33 cellular contexts compared by ENCODE assay signal in the genomic region with DNA sequence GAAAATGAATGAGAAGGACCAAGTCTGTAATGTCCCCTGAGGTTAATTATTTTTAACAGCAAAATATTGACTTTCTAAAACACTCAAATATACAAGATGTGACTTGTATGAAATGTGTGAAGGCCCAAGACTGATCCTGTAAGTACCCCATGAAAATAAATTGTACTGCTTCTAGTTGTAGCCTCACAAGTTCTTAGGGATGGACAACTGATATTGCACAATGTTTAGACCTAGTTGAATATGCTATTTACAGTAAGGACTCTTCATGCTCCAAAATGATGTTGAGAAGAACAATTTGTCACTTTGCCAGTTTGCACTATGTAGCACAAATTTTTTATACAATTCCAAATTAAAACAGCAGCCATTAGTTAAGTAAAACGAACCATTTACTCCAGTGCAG.
DNase-seq lines count a peak whose midpoint lies in the region; ATAC-seq, FAIRE-seq and TF ChIP-seq lines count a peak whose summit lies in the region.
"Had no signal": no experiment of that assay in that cellular context is flagged by ENCODE, and none has a peak within 500 bp of the region (broad histone marks: within the 10 kb centered on the region; RNA-seq: fewer than 3 reads in every experiment).

No MANE protein-coding gene starts in this region.

- no peaks in the 10 kb centered on the region for H3K79me1 ChIP-seq in IMR-90 (ENCODE audit: low read depth in 1 of 2, low read length in 2 of 2)

- no peak overlapping the region for H2BK20ac ChIP-seq in IMR-90 (ENCODE audit: low read depth, low read length)

- TF ChIP-seq RAD21 in HepG2 (CRISPR knock-in tag; IDR thresholded peaks at IDR 0.05) = no peak
- no peak for TF ChIP-seq RAD21 in IMR-90 (IDR thresholded peaks at IDR 0.05; ENCODE audit: low read length)
- no peak for TF ChIP-seq RAD21 in K562 (CRISPR knock-in tag; conservative IDR thresholded peaks at IDR 0.05 in 1 of 2, IDR thresholded peaks at IDR 0.05 in 1 of 2)

- no peak overlapping the region for H3K9ac ChIP-seq in HepG2 (ENCODE audit: insufficient read depth, low read depth, low read length)
- H3K9ac ChIP-seq in IMR-90 (ENCODE audit: low read depth, low read length) = no peak overlapping the region
- H3K9ac ChIP-seq in K562 (ENCODE audit: insufficient read depth in 1 of 2, low read depth in 2 of 2, low read length in 2 of 2) = no peak overlapping the region
- H3K9ac ChIP-seq: BLaER1; BLaER1 treated with 17β-estradiol and CSF1 and Interleukin-3, amounts not matched to agents 10 nM and 100 nM had no signal

- POLR2A ChIA-PET in HepG2 (lab: Yijun Ruan, JAX) (no interaction called here), IMR-90 (lab: Charles Lee; ENCODE audit: unreplicated experiment) (no interaction called here), K562 (lab: Yijun Ruan, JAX) (no interaction called here)

- no peaks in the 10 kb centered on the region for H3K4me1 ChIP-seq in HepG2 (ENCODE audit: insufficient read depth, low read length)
- H3K4me1 ChIP-seq in right lobe of liver = no peaks in the 10 kb centered on the region
- H3K4me1 ChIP-seq in IMR-90 (ENCODE audit: control insufficient read depth, insufficient read depth, low read length) = no peaks in the 10 kb centered on the region
- no peaks in the 10 kb centered on the region for H3K4me1 ChIP-seq in K562 (replicated peaks in 1 of 2; ENCODE audit: control insufficient read depth in 2 of 2, insufficient read depth in 2 of 2, low read length in 2 of 2)
- H3K4me1 ChIP-seq: A549, BE2C, Caco-2 had no signal

- no peak overlapping the region for H2BK15ac ChIP-seq in IMR-90 (ENCODE audit: low read depth, low read length)

- no peak overlapping the region for H3K14ac ChIP-seq in IMR-90 (replicated peaks; ENCODE audit: low read depth, low read length)

- H2BK120ac ChIP-seq in IMR-90 (ENCODE audit: low read depth, low read length) = no peak overlapping the region

- in situ Hi-C loops in HepG2 (cut with HindIII; ENCODE audit: extremely low pct_ligation_motif_present, low pct_unique_long_range_greater_than_20kb) = no loop called here
- in situ Hi-C loops in IMR-90 (cut with MboI; ENCODE audit: low sequenced_read_pairs) = no loop called here
- in situ Hi-C loops in K562 (cut with MboI) = no loop called here

- H4K5ac ChIP-seq in IMR-90 (ENCODE audit: low read depth, low read length) = no peak overlapping the region

- H2AK5ac ChIP-seq in IMR-90 (ENCODE audit: low read depth, low read length) = no peak overlapping the region

- no peak overlapping the region for H3K4me2 ChIP-seq in HepG2 (ENCODE audit: low read depth, low read length)
- no peak overlapping the region for H3K4me2 ChIP-seq in IMR-90 (ENCODE audit: low read depth, low read length)
- H3K4me2 ChIP-seq in K562 (ENCODE audit: insufficient read depth, low read length) = no peak overlapping the region
- H3K4me2 ChIP-seq: A549; BLaER1; BLaER1 treated with 17β-estradiol and CSF1 and Interleukin-3, amounts not matched to agents 10 nM and 100 nM had no signal

- H3K9me3 ChIP-seq in HepG2 (ENCODE audit: low read length) = peaks cover 13% of the 10 kb centered on the region; the same call in 1 of the 2 replicates
- no peaks in the 10 kb centered on the region for H3K9me3 ChIP-seq in right lobe of liver
- H3K9me3 ChIP-seq in IMR-90 (ENCODE audit: control insufficient read depth, insufficient read depth, low read length) = no peaks in the 10 kb centered on the region
- no peaks in the 10 kb centered on the region for H3K9me3 ChIP-seq in K562 (replicated peaks; ENCODE audit: control insufficient read depth, insufficient read depth, low read depth, low read length)
- H3K9me3 ChIP-seq: BE2C, Caco-2 had no signal

- H4K91ac ChIP-seq in IMR-90 (ENCODE audit: insufficient read depth, low read depth, low read length) = no peak overlapping the region

- H3K79me2 ChIP-seq in HepG2 (ENCODE audit: insufficient read depth, low read length) = no peaks in the 10 kb centered on the region
- no peaks in the 10 kb centered on the region for H3K79me2 ChIP-seq in K562 (ENCODE audit: control insufficient read depth, insufficient read depth, low read length)

- H2BK5ac ChIP-seq in IMR-90 (ENCODE audit: low read depth, low read length, poor library complexity, severe bottlenecking) = no peak overlapping the region

- H3K9me1 ChIP-seq in IMR-90 (ENCODE audit: insufficient read depth, low read length) (no peaks in the 10 kb centered on the region), K562 (ENCODE audit: control insufficient read depth, insufficient read depth, low read length) (no peaks in the 10 kb centered on the region)

- H3K4ac ChIP-seq in IMR-90 (ENCODE audit: low read depth, low read length) = no peak overlapping the region

- ATAC-seq in HepG2 = no peak
- ATAC-seq in right lobe of liver = no peak
- no peak for ATAC-seq in IMR-90 (ENCODE audit: low read depth)
- ATAC-seq in K562 = no peak
- ATAC-seq in GM18861 (IDR thresholded peaks at IDR 0.05; ENCODE audit: unreplicated experiment) = no peak
- ATAC-seq: A549; CD8-positive, alpha-beta T cell had no signal

- no peak for TF ChIP-seq CTCF in HepG2 (CRISPR knock-in tag; IDR thresholded peaks at IDR 0.05)
- TF ChIP-seq CTCF in right lobe of liver (IDR thresholded peaks at IDR 0.05) = no peak
- no peak for TF ChIP-seq CTCF in IMR-90 (conservative IDR thresholded peaks at IDR 0.05; ENCODE audit: low read depth, low read length)
- TF ChIP-seq CTCF in K562 (IDR thresholded peaks at IDR 0.05 in 2 of 3, conservative IDR thresholded peaks at IDR 0.05 in 1 of 3; ENCODE audit: insufficient read depth in 2 of 3, low read depth in 1 of 3, low read length in 3 of 3) = no peak

- H4K8ac ChIP-seq in IMR-90 (ENCODE audit: low read depth in 2 of 2, low read length in 2 of 2) = no peak overlapping the region

- no peak overlapping the region for H3K4me3 ChIP-seq in HepG2 (replicated peaks in 1 of 3; ENCODE audit: insufficient read depth in 1 of 3, low read depth in 2 of 3, low read length in 3 of 3)
- no peak overlapping the region for H3K4me3 ChIP-seq in right lobe of liver
- H3K4me3 ChIP-seq in IMR-90 (ENCODE audit: insufficient read depth, low read depth, low read length) = no peak overlapping the region
- H3K4me3 ChIP-seq in K562 = no peak overlapping the region
- H3K4me3 ChIP-seq: A549; BLaER1; BLaER1 treated with 17β-estradiol and CSF1 and Interleukin-3, amounts not matched to agents 10 nM and 100 nM had no signal

- H3K27ac ChIP-seq in HepG2 (ENCODE audit: extremely low read length, insufficient read depth, low read length) (no peak overlapping the region), right lobe of liver (no peak overlapping the region), IMR-90 (ENCODE audit: insufficient read depth, low read length) (no peak overlapping the region), K562 (ENCODE audit: extremely low read depth, low read depth, low read length) (no peak overlapping the region)
- H3K27ac ChIP-seq: 22Rv1; A549; BLaER1; BLaER1 treated with 17β-estradiol and CSF1 and Interleukin-3, amounts not matched to agents 10 nM and 100 nM; C4-2B had no signal

- no peak overlapping the region for H3K23ac ChIP-seq in IMR-90 (ENCODE audit: low read depth, low read length)

- BruUV-seq in HepG2 (replicated peaks; lab: Mats Ljungman, UMichigan) = no TSS peak
- no TSS peak for BruUV-seq in IMR-90 (replicated peaks; lab: Mats Ljungman, UMichigan)
- no TSS peak for BruUV-seq in K562 (replicated peaks; lab: Mats Ljungman, UMichigan)

- DNase-seq in HepG2 (ENCODE audit: low spot score) = no peak
- DNase-seq in right lobe of liver = no peak
- DNase-seq in IMR-90 = no peak
- DNase-seq in K562 (ENCODE audit: extremely low read depth in 1 of 4, low spot score in 3 of 4) = no peak
- no peak for DNase-seq in stimulated activated CD4-positive, alpha-beta T cell treated with anti-CD3 and anti-CD28 coated beads, Interleukin-2, amount 100 ng/mL, for 48 hours
- DNase-seq: 8988T; ACHN; AML-193; BE2C; C1 segment of cervical spinal cord; Caco-2; Calu3; CD4-positive, alpha-beta memory T cell; CD4-positive, alpha-beta T cell; CD4-positive, CD25-positive, alpha-beta regulatory T cell; CD8-positive, alpha-beta memory T cell; CD8-positive, alpha-beta T cell; COR-L47; DMS 273 treated with DMSO at 0.1 percent for 48 hours; DMS153; DMS53; DMS79; DMS79 treated with DMSO at 0.1 percent for 48 hours; DND-41; EL had no signal

- FAIRE-seq in HepG2 (lab: Jason Lieb, UNC) (no peak), K562 (lab: Jason Lieb, UNC) (no peak)
- FAIRE-seq: A204.1, A549, D721Med had no signal

- H3K18ac ChIP-seq in IMR-90 (ENCODE audit: low read depth, low read length) = no peak overlapping the region

- H4K20me1 ChIP-seq in HepG2 (ENCODE audit: insufficient read depth, low read length) (no peaks in the 10 kb centered on the region), IMR-90 (ENCODE audit: insufficient read depth, low read length) (no peaks in the 10 kb centered on the region), K562 (replicated peaks; ENCODE audit: control insufficient read depth, insufficient read depth, low read length) (no peaks in the 10 kb centered on the region)
- H4K20me1 ChIP-seq: BLaER1; BLaER1 treated with 17β-estradiol and CSF1 and Interleukin-3, amounts not matched to agents 10 nM and 100 nM had no signal

- intact Hi-C loops in HepG2 (cut with micrococcal nuclease; ENCODE audit: unreplicated experiment) = no loop called here
- intact Hi-C loops in right lobe of liver (cut with DNase I) = no loop called here
- intact Hi-C loops in IMR-90 (cut with micrococcal nuclease) = no loop called here
- intact Hi-C loops in K562 (cut with micrococcal nuclease) = no loop called here

- CTCF ChIA-PET in HepG2 (lab: Yijun Ruan, JAX; ENCODE audit: low intra/inter-chr PET ratio, low total read pairs) = no interaction called here
- CTCF ChIA-PET in IMR-90 (lab: Yijun Ruan, JAX) = no interaction called here
- CTCF ChIA-PET in K562 (lab: Yijun Ruan, JAX; ENCODE audit: low intra/inter-chr PET ratio) = no interaction called here

- TF ChIP-seq POLR2A in HepG2 (IDR thresholded peaks at IDR 0.05; ENCODE audit: insufficient read depth in 1 of 2, low read depth in 2 of 2, low read length in 2 of 2) = no peak
- no peak for TF ChIP-seq POLR2A in right lobe of liver (IDR thresholded peaks at IDR 0.05)
- no peak for TF ChIP-seq POLR2A in IMR-90 (IDR thresholded peaks at IDR 0.05; ENCODE audit: low read depth, low read length)
- no peak for TF ChIP-seq POLR2A in K562 (conservative IDR thresholded peaks at IDR 0.05)

- no peak overlapping the region for H3K56ac ChIP-seq in IMR-90 (ENCODE audit: extremely low read depth, insufficient read depth, low read length)

- no peak overlapping the region for H2AK9ac ChIP-seq in IMR-90 (replicated peaks; ENCODE audit: low read depth, low read length, poor library complexity)

- dilution Hi-C loops in IMR-90 (cut with HindIII; ENCODE audit: low sequenced_read_pairs, unreplicated experiment) = no loop called here

- WGBS in HepG2 (ENCODE audit: low lambda C conversion rate) = 3% methylated on average over 1 of the region's 1 CpG
- 44% methylated on average over 1 of the region's 1 CpG for WGBS in right lobe of liver (ENCODE audit: insufficient coverage, low coverage, low lambda C conversion rate, missing lambda C conversion rate)
- WGBS in IMR-90 (ENCODE audit: extremely low coverage in 2 of 2, insufficient read length in 1 of 2), 2 experiments = no CpG with 5 or more reads among the region's 1 CpG
- 4% methylated on average over 1 of the region's 1 CpG for WGBS in K562 (ENCODE audit: insufficient coverage, low coverage, missing lambda C conversion rate)

- H3K36me3 ChIP-seq in HepG2 (replicated peaks in 1 of 2; ENCODE audit: control insufficient read depth in 1 of 2, insufficient read depth in 2 of 2, low read length in 2 of 2) (no peaks in the 10 kb centered on the region), right lobe of liver (no peaks in the 10 kb centered on the region), IMR-90 (ENCODE audit: control insufficient read depth, insufficient read depth, low read length) (no peaks in the 10 kb centered on the region), K562 (ENCODE audit: control insufficient read depth, insufficient read depth, low read length) (no peaks in the 10 kb centered on the region)
- H3K36me3 ChIP-seq: BE2C; BLaER1; BLaER1 treated with 17β-estradiol and CSF1 and Interleukin-3, amounts not matched to agents 10 nM and 100 nM had no signal

- peaks cover 0 to 32% of the 10 kb centered on the region in 2 experiments; a peak in 3 of 5 replicates for H3K27me3 ChIP-seq in HepG2 (ENCODE audit: control insufficient read depth in 1 of 2, insufficient read depth in 2 of 2, low read length in 2 of 2)
- no peaks in the 10 kb centered on the region for H3K27me3 ChIP-seq in right lobe of liver
- no peaks in the 10 kb centered on the region; the same call in 1 of the 2 replicates for H3K27me3 ChIP-seq in IMR-90 (ENCODE audit: control insufficient read depth, insufficient read depth, low read length)
- no peaks in the 10 kb centered on the region for H3K27me3 ChIP-seq in K562 (ENCODE audit: control insufficient read depth in 2 of 2, insufficient read depth in 2 of 2, low read length in 2 of 2)
- H3K27me3 ChIP-seq: BE2C; BLaER1; BLaER1 treated with 17β-estradiol and CSF1 and Interleukin-3, amounts not matched to agents 10 nM and 100 nM had no signal

- TF ChIP-seq EP300 in HepG2 (IDR thresholded peaks at IDR 0.05; ENCODE audit: low read depth in 2 of 2, low read length in 2 of 2) (no peak), HepG2 (CRISPR knock-in tag; IDR thresholded peaks at IDR 0.05; ENCODE audit: borderline replicate concordance) (no peak), K562 (IDR thresholded peaks at IDR 0.05; ENCODE audit: low read length) (no peak)

- H2AFZ ChIP-seq in HepG2 (ENCODE audit: low read length) = no peak overlapping the region
- no peak overlapping the region for H2AFZ ChIP-seq in IMR-90 (replicated peaks; ENCODE audit: low read length, poor library complexity)
- H2AFZ ChIP-seq in K562 (ENCODE audit: low read depth, low read length) = no peak overlapping the region
